8 cellular contexts compared by ENCODE assay signal in genomic region chr11:66510271-66510989, GRCh38. TPM values are rescaled to one million over a fixed set of nuclear protein-coding genes. Genes with fewer than 3 reads are reported as not detected.
DNase-seq lines count a peak whose midpoint lies in the region; ATAC-seq and TF ChIP-seq lines count a peak whose summit lies in the region.

BBS1 (plus strand) TSS chr11:66510635; CDS start chr11:66510660, 25 bp downstream.

- no TSS peak for BruUV-seq in Calu3 (replicated peaks; lab: Mats Ljungman, UMichigan)

- H3K79me2 ChIP-seq in Karpas-422 (ENCODE audit: low read length): peaks cover 5% of the 10 kb centered on the region
- H3K79me2 ChIP-seq in neural cell (replicated peaks; ENCODE audit: insufficient read depth, low read length): peaks cover 17% of the 10 kb centered on the region

- no peak within 1 kb of the TSS for H3K27ac ChIP-seq in Karpas-422 (ENCODE audit: low read length)
- H3K27ac ChIP-seq in neural cell (ENCODE audit: low read length): peak within 1 kb of the TSS; percentile 85

- peak; percentile 49 for TF ChIP-seq POLR2A in Raji (IDR thresholded peaks at IDR 0.05; ENCODE audit: insufficient read depth, low read depth, low read length)

- H3K4me2 ChIP-seq in Karpas-422 (ENCODE audit: low read depth, low read length, poor library complexity, severe bottlenecking) (peak within 1 kb of the TSS; percentile 78), neural cell (ENCODE audit: low read length) (peak within 1 kb of the TSS; percentile 100)

- H3K9me3 Mint-ChIP-seq in Calu3 (ENCODE audit: low read depth, unreplicated experiment): no peaks in the 10 kb centered on the region
- no peaks in the 10 kb centered on the region for H3K9me3 Mint-ChIP-seq in stimulated activated naive CD8-positive, alpha-beta T cell treated with anti-CD3 and anti-CD28 coated beads, Interleukin-15, Interleukin-2, amounts not matched to agents 100 ng/mL and 50 ng/mL, for 24 hours

- H3K9me2 ChIP-seq in Karpas-422 (replicated peaks; ENCODE audit: insufficient read depth, low read length) (no peaks in the 10 kb centered on the region), neural cell (ENCODE audit: insufficient read depth, low read length) (no peaks in the 10 kb centered on the region)

- H2AFZ ChIP-seq in Karpas-422 (ENCODE audit: low read length) (no peak within 1 kb of the TSS), neural cell (ENCODE audit: low read depth, low read length) (peak within 1 kb of the TSS; percentile 62)

- H3K36me3 ChIP-seq in Karpas-422 (ENCODE audit: insufficient read depth, low read length): no peaks in the 10 kb centered on the region
- H3K36me3 ChIP-seq in neural cell (ENCODE audit: insufficient read depth, low read length): no peaks in the 10 kb centered on the region

- H4K20me1 ChIP-seq in Karpas-422 (ENCODE audit: insufficient read depth, low read depth, low read length) (no peaks in the 10 kb centered on the region), neural cell (ENCODE audit: insufficient read depth) (no peaks in the 10 kb centered on the region)

- DNase-seq in Calu3 (peak; percentile 87), Karpas-422 (peak; percentile 89), fibroblast of the conjunctiva (ENCODE audit: low read depth) (peak; percentile 27)
- peak; percentile 74 for DNase-seq in activated effector memory CD4-positive, alpha-beta T cell treated with Interleukin-2 at 50 U/mL for 16 hours

- peaks cover 32% of the 10 kb centered on the region for H3K36me3 Mint-ChIP-seq in Calu3 (ENCODE audit: insufficient read depth, unreplicated experiment)
- peaks cover 14% of the 10 kb centered on the region for H3K36me3 Mint-ChIP-seq in stimulated activated naive CD8-positive, alpha-beta T cell treated with anti-CD3 and anti-CD28 coated beads, Interleukin-15, Interleukin-2, amounts not matched to agents 100 ng/mL and 50 ng/mL, for 24 hours (ENCODE audit: low read depth)

- peak; percentile 51 for TF ChIP-seq EP300 in neural cell (conservative IDR thresholded peaks at IDR 0.05; ENCODE audit: poor library complexity, severe bottlenecking)

- TF ChIP-seq RAD21 in neural cell (conservative IDR thresholded peaks at IDR 0.05): peak; percentile 54

- H3K9me3 ChIP-seq in Karpas-422 (ENCODE audit: low read length): no peaks in the 10 kb centered on the region
- no peaks in the 10 kb centered on the region for H3K9me3 ChIP-seq in neural cell (ENCODE audit: low read length)

- H3K9ac ChIP-seq in Karpas-422 (ENCODE audit: low read length) (peak within 1 kb of the TSS; percentile 72), neural cell (ENCODE audit: low read length) (peak within 1 kb of the TSS; percentile 85)

- peaks cover 7% of the 10 kb centered on the region for H3K4me1 ChIP-seq in Karpas-422 (ENCODE audit: low read length)

- no peaks in the 10 kb centered on the region for H3F3A ChIP-seq in neural cell (ENCODE audit: insufficient read depth, low read length, poor library complexity, severe bottlenecking)

- H3K27ac Mint-ChIP-seq in Calu3 (ENCODE audit: unreplicated experiment): peak within 1 kb of the TSS; percentile 89
- H3K27ac Mint-ChIP-seq in stimulated activated naive CD8-positive, alpha-beta T cell treated with anti-CD3 and anti-CD28 coated beads, Interleukin-15, Interleukin-2, amounts not matched to agents 100 ng/mL and 50 ng/mL, for 24 hours: peak within 1 kb of the TSS; percentile 68

- H3K4me3 Mint-ChIP-seq in Calu3 (ENCODE audit: low read depth, unreplicated experiment): peak within 1 kb of the TSS; percentile 95
- H3K4me3 Mint-ChIP-seq in stimulated activated naive CD8-positive, alpha-beta T cell treated with anti-CD3 and anti-CD28 coated beads, Interleukin-15, Interleukin-2, amounts not matched to agents 100 ng/mL and 50 ng/mL, for 24 hours: peak within 1 kb of the TSS; percentile 96

- H3K27me3 Mint-ChIP-seq in Calu3 (ENCODE audit: unreplicated experiment): no peaks in the 10 kb centered on the region
- H3K27me3 Mint-ChIP-seq in stimulated activated naive CD8-positive, alpha-beta T cell treated with anti-CD3 and anti-CD28 coated beads, Interleukin-15, Interleukin-2, amounts not matched to agents 100 ng/mL and 50 ng/mL, for 24 hours: no peaks in the 10 kb centered on the region

- H3K4me3 ChIP-seq in Karpas-422 (ENCODE audit: low read length): peak within 1 kb of the TSS; percentile 79
- peak within 1 kb of the TSS; percentile 97 for H3K4me3 ChIP-seq in neural cell (ENCODE audit: low read length)

- H3K27me3 ChIP-seq in Karpas-422 (ENCODE audit: low read length) (no peaks in the 10 kb centered on the region), neural cell (ENCODE audit: insufficient read depth, low read depth, low read length) (no peaks in the 10 kb centered on the region)

- TF ChIP-seq CTCF in Calu3 (IDR thresholded peaks at IDR 0.05; ENCODE audit: unreplicated experiment) (no peak), neural cell (IDR thresholded peaks at IDR 0.05; ENCODE audit: poor library complexity, severe bottlenecking) (peak; percentile 59)

- intact Hi-C loops in Calu3 (cut with micrococcal nuclease; ENCODE audit: unreplicated experiment): no loop called here

- CTCF ChIA-PET in Calu3 (lab: Charles Lee): interaction anchor here (0.7 kb wide), 1 partner anchor 21 kb away, joined by 3 read pairs; no protein-coding TSS in a partner anchor

- ATAC-seq in GM21529 (IDR thresholded peaks at IDR 0.05; ENCODE audit: unreplicated experiment): peak; percentile 85

- H3K4me1 Mint-ChIP-seq in Calu3 (ENCODE audit: low read depth, unreplicated experiment): peaks cover 9% of the 10 kb centered on the region
- H3K4me1 Mint-ChIP-seq in stimulated activated naive CD8-positive, alpha-beta T cell treated with anti-CD3 and anti-CD28 coated beads, Interleukin-15, Interleukin-2, amounts not matched to agents 100 ng/mL and 50 ng/mL, for 24 hours (ENCODE audit: low read depth): peaks cover 12% of the 10 kb centered on the region

TF ChIP-seq in neural cell, 6 proteins besides CTCF, POLR2A, EP300 and RAD21:
- TF ChIP-seq TAF1 (IDR thresholded peaks at IDR 0.05; ENCODE audit: low read depth) (peak; percentile 95), POLR2AphosphoS5 (IDR thresholded peaks at IDR 0.05) (peak; percentile 96), SMC3 (conservative IDR thresholded peaks at IDR 0.05; ENCODE audit: poor library complexity) (peak; percentile 72), MXI1 (conservative IDR thresholded peaks at IDR 0.05; ENCODE audit: poor library complexity, severe bottlenecking) (peak; percentile 86), EZH2 (IDR thresholded peaks at IDR 0.05; ENCODE audit: borderline replicate concordance, insufficient read depth, low read length, poor library complexity, severe bottlenecking) (no peak), REST (IDR thresholded peaks at IDR 0.05; ENCODE audit: borderline replicate concordance) (peak; percentile 84)

RNA-seq across cellular contexts. Expression of gene BBS1, which starts in this region (rescaled TPM):
- 32.2 and 38.2 TPM in 2 replicates for total RNA-seq in Calu3 (2022)
- total RNA-seq in Karpas-422 (2014; rRNA removed; shearing (Covaris generic); ENCODE audit: low replicate concordance): 9.1 and 37.3 TPM in 2 replicates
- polyA plus RNA-seq in neural cell: 55.1 and 69.5 TPM in 2 replicates
- 69.6 and 84.2 TPM in 2 replicates for polyA minus RNA-seq in neural cell

Comparison
In these comparisons a context has a peak if more than half of its experiments do, and no peak if none do; other contexts are left out.
1. DNase-seq: peak in every context shown above with its lines; median percentile 89 in Karpas-422; 87 in Calu3; 74 in activated effector memory CD4-positive, alpha-beta T cell treated with Interleukin-2 at 50 U/mL for 16 hours; 27 in fibroblast of the conjunctiva.